ENCODE assay signal across 29 cellular contexts in genomic region chr15:54298396-54298795, GRCh38.
"Had no signal": no experiment of that assay in that cellular context is flagged by ENCODE, and none has a peak within 500 bp of the region (broad histone marks: within the 10 kb centered on the region; RNA-seq: fewer than 3 reads in every experiment).

No MANE protein-coding gene starts in this region.

- H3K27me3 ChIP-seq: adrenal gland, breast epithelium, colonic mucosa, SJSA1 had no signal

- H3K9me3 ChIP-seq: adrenal gland, breast epithelium, colonic mucosa, SJSA1 had no signal

- H3K36me3 ChIP-seq: adrenal gland, breast epithelium, colonic mucosa, SJSA1 had no signal

- H3K4me1 ChIP-seq: adrenal gland, breast epithelium, colonic mucosa, SJSA1 had no signal

- DNase-seq: activated CD4-positive, alpha-beta T cell treated with anti-CD3 and anti-CD28 coated beads for 48 hours; activated CD4-positive, alpha-beta T cell treated with anti-CD3 and anti-CD28 coated beads, Interleukin-2, amount 50 U/mL, for 4 hours; activated CD4-positive, CD25-positive, alpha-beta regulatory T cell treated with anti-CD3 and anti-CD28 coated beads, Interleukin-2, amount 50 U/mL, for 72 hours; activated CD8-positive, alpha-beta memory T cell treated with anti-CD3 and anti-CD28 coated beads, Interleukin-2, amount 50 U/mL, for 48 hours; activated CD8-positive, alpha-beta T cell treated with anti-CD3 and anti-CD28 coated beads, Interleukin-2, amount 10 ng/mL, durations not matched to agents 7 days and 5 days; activated naive CD4-positive, alpha-beta T cell treated with anti-CD3 and anti-CD28 coated beads, Interleukin-2, amount 50 U/mL, for 16 hours; activated naive CD8-positive, alpha-beta T cell treated with anti-CD3 and anti-CD28 coated beads, Interleukin-2, amount 10 ng/mL, durations not matched to agents 7 days and 5 days; activated T-cell treated with anti-CD3 and anti-CD28 coated beads, Interleukin-2, amount 50 U/mL, for 1 hour; adrenal gland; anterior cingulate cortex; caudate nucleus; colonic mucosa; NCI-H1092; NCI-H1417; NCI-H1694; NCI-H2029; NCI-H2107; NCI-H2171 treated with DMSO at 0.1 percent for 48 hours; NCI-H345; NCI-H510A; NCI-H526 treated with DMSO at 0.1 percent for 48 hours; NCI-H82; NK-92 treated with Interleukin-12 subunit alpha and Interleukin-12 subunit beta, amount 100 ng/mL, for 24 hours; SHP77; SW 1271 had no signal

- ATAC-seq: activated CD8-positive, alpha-beta T cell treated with anti-CD3 and anti-CD28 coated beads, Interleukin-2, amount 10 ng/mL, durations not matched to agents 7 days and 5 days; SK-N-SH treated with all-trans-retinoic acid at 6 μM for 48 hours; WTC11 had no signal

- H3K4me3 ChIP-seq: adrenal gland, breast epithelium, colonic mucosa, SJSA1 had no signal

- H3K27ac ChIP-seq: adrenal gland, breast epithelium, colonic mucosa, SJSA1 had no signal
